ENCODE assay signal across 1 cellular context in the genomic region with DNA sequence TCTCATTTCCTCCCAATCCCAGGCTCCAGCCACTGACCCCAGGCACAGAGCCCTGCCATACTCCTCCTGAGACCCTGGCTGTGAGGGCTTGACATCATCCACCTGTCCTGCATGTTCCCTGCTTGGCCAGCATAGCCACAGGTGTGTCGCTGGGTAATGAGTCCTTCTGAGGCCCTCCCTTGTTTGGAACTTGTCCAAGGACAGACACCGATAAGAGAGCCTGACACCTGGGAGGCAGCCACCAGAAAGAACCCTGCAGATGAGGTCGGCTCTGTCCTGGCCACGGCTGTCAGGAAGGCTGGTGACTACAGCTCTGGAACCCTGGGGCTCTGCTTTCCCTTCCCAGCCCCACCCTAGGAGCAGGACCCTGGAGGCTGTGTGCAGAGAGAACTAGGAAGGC.
TF ChIP-seq lines count a peak whose summit lies in the region.

No MANE protein-coding gene starts in this region.

TF ChIP-seq in HepG2, 621 proteins besides CTCF, POLR2A, EP300 and RAD21:
- TF ChIP-seq, protein P1, sequence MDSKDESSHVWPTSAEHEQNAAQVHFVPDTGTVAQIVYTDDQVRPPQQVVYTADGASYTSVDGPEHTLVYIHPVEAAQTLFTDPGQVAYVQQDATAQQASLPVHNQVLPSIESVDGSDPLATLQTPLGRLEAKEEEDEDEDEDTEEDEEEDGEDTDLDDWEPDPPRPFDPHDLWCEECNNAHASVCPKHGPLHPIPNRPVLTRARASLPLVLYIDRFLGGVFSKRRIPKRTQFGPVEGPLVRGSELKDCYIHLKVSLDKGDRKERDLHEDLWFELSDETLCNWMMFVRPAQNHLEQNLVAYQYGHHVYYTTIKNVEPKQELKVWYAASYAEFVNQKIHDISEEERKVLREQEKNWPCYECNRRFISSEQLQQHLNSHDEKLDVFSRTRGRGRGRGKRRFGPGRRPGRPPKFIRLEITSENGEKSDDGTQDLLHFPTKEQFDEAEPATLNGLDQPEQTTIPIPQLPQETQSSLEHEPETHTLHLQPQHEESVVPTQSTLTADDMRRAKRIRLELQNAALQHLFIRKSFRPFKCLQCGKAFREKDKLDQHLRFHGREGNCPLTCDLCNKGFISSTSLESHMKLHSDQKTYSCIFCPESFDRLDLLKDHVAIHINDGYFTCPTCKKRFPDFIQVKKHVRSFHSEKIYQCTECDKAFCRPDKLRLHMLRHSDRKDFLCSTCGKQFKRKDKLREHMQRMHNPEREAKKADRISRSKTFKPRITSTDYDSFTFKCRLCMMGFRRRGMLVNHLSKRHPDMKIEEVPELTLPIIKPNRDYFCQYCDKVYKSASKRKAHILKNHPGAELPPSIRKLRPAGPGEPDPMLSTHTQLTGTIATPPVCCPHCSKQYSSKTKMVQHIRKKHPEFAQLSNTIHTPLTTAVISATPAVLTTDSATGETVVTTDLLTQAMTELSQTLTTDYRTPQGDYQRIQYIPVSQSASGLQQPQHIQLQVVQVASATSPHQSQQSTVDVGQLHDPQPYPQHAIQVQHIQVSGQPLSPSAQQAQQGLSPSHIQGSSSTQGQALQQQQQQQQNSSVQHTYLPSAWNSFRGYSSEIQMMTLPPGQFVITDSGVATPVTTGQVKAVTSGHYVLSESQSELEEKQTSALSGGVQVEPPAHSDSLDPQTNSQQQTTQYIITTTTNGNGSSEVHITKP (CRISPR knock-in tag; IDR thresholded peaks at IDR 0.05; ENCODE audit: low read depth): no peak
- TF ChIP-seq POLR2G (IDR thresholded peaks at IDR 0.05; ENCODE audit: low read depth, low read length): 0 out of 2 replicates have a peak, but pooled peaks have one; percentile 2
